ENCODE assay signal across 13 cellular contexts in the genomic region with DNA sequence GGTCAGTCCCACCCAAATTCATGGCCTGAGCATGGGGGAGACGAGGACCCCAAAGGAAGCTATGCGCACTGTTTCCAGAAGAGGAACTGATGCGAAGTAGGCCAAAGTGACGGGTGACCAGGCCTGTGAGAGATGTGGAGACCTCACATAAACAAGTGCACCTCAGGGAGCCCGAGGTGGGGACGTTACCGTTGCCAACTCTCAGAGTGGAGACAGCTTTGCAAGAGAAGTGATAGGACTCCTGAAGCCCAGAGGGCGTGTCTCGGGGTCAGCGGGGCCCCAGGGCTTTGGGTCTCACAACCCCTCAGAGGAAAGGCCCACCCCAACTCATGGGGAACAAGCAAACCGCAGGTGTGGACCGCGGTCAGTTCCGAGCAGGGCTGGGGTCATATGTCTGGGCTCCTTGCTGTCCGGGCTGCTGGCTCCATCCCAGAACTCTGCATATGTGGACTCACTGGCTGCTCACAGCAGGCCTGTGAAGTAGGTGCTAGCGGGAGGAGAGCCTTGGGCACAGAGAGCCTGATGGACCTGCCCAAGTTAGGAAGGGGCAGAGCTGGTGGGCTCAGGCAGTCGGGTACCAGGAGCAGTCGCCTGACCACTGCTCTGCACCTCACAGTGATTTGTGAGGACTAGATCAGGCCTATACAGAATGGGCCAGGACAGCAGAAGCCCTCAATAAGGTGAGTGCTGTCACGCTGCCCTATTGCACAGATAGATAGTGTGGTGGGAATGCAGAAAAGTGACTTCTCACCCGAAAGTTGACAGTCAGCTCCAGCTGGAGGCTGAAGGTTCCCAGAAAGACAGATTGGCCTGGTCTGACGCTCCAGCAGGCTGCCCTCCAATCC. TPM values are rescaled to one million over a fixed set of nuclear protein-coding genes. Genes with fewer than 3 reads are reported as not detected.
"Had no signal": no experiment of that assay in that cellular context is flagged by ENCODE, and none has a peak within 500 bp of the region (broad histone marks: within the 10 kb centered on the region; RNA-seq: fewer than 3 reads in every experiment).

No MANE protein-coding gene starts in this region.

- H3K36me3 ChIP-seq: ascending aorta had no signal

- H3K9me3 ChIP-seq: ascending aorta had no signal

- H3K27ac Mint-ChIP-seq: activated naive CD4-positive, alpha-beta T cell treated with anti-CD3 and anti-CD28 coated beads, Interleukin-2, amount 50 U/mL, for 24 hours; type B pancreatic cell had no signal

- H3K27ac ChIP-seq: ascending aorta had no signal

- H3K27me3 Mint-ChIP-seq: activated naive CD4-positive, alpha-beta T cell treated with anti-CD3 and anti-CD28 coated beads, Interleukin-2, amount 50 U/mL, for 24 hours; type B pancreatic cell had no signal

- H3K4me3 ChIP-seq: ascending aorta had no signal

- H3K4me3 Mint-ChIP-seq: activated naive CD4-positive, alpha-beta T cell treated with anti-CD3 and anti-CD28 coated beads, Interleukin-2, amount 50 U/mL, for 24 hours; mesothelial cell of epicardium; type B pancreatic cell had no signal

- H3K36me3 Mint-ChIP-seq: activated naive CD4-positive, alpha-beta T cell treated with anti-CD3 and anti-CD28 coated beads, Interleukin-2, amount 50 U/mL, for 24 hours; mesothelial cell of epicardium; type B pancreatic cell had no signal

- H3K27me3 ChIP-seq: ascending aorta had no signal

- DNase-seq: activated CD4-positive, alpha-beta T cell treated with anti-CD3 and anti-CD28 coated beads, Interleukin-2, amount 50 U/mL, for 48 hours; activated gamma-delta T cell; cortex of kidney; erythroblast; hippocampal formation; stimulated activated CD4-positive, alpha-beta T cell treated with anti-CD3 and anti-CD28 coated beads, Interleukin-12 subunit alpha, Interleukin-12 subunit beta, amount 100 ng/mL, for 4 hours; stimulated activated CD4-positive, alpha-beta T cell treated with anti-CD3 and anti-CD28 coated beads, Interleukin-1b, Interleukin-23, amount 100 ng/mL, for 48 hours; stimulated activated naive CD8-positive, alpha-beta T cell treated with anti-CD3 and anti-CD28 coated beads, Interleukin-15, Interleukin-2, amounts not matched to agents 100 U/mL and 50 U/mL, for 24 hours had no signal

- ATAC-seq: stimulated activated naive CD8-positive, alpha-beta T cell treated with anti-CD3 and anti-CD28 coated beads, Interleukin-15, Interleukin-2, amounts not matched to agents 100 U/mL and 50 U/mL, for 24 hours had no signal

- H3K4me1 Mint-ChIP-seq: activated naive CD4-positive, alpha-beta T cell treated with anti-CD3 and anti-CD28 coated beads, Interleukin-2, amount 50 U/mL, for 24 hours had no signal

- H3K4me1 ChIP-seq: ascending aorta had no signal

RNA-seq across cellular contexts. Expression of a gene that starts 26.2 kb away (rescaled TPM):
- total RNA-seq: T-helper 2 cell treated with Interferon-gamma antibody and Interleukin-4, amounts not matched to agents 100 ng/mL and 5 ng/mL, for 36 hours had no signal
